16 cellular contexts compared by ENCODE assay signal in genomic region chr12:220946-221550, GRCh38. TPM values are rescaled to one million over a fixed set of nuclear protein-coding genes. Genes with fewer than 3 reads are reported as not detected.
DNase-seq lines count a peak whose midpoint lies in the region; ATAC-seq and TF ChIP-seq lines count a peak whose summit lies in the region.
"Had no signal": no experiment of that assay in that cellular context is flagged by ENCODE, and none has a peak within 500 bp of the region (broad histone marks: within the 10 kb centered on the region; RNA-seq: fewer than 3 reads in every experiment).

No MANE protein-coding gene starts in this region.

- no peak overlapping the region for H3K9ac ChIP-seq in IMR-90 (ENCODE audit: low read depth, low read length)
- H3K9ac ChIP-seq: GM23248 had no signal

- H3K14ac ChIP-seq in IMR-90 (replicated peaks; ENCODE audit: low read depth, low read length): no peak overlapping the region

- H2BK120ac ChIP-seq in IMR-90 (ENCODE audit: low read depth, low read length): no peak overlapping the region

- no peaks in the 10 kb centered on the region for H3K9me1 ChIP-seq in IMR-90 (ENCODE audit: insufficient read depth, low read length)

- no peak for TF ChIP-seq RAD21 in IMR-90 (IDR thresholded peaks at IDR 0.05; ENCODE audit: low read length)

- H2BK15ac ChIP-seq in IMR-90 (ENCODE audit: low read depth, low read length): no peak overlapping the region

- H3K4me3 ChIP-seq in IMR-90 (ENCODE audit: insufficient read depth, low read depth, low read length) (no peak overlapping the region), osteoblast (ENCODE audit: insufficient read depth, low read length) (no peak overlapping the region)
- H3K4me3 ChIP-seq: A549, GM23248 had no signal

- H3K4me1 Mint-ChIP-seq in T-helper 17 cell: no peaks in the 10 kb centered on the region
- H3K4me1 Mint-ChIP-seq in osteocyte (ENCODE audit: unreplicated experiment): no peaks in the 10 kb centered on the region

- H4K91ac ChIP-seq in IMR-90 (ENCODE audit: insufficient read depth, low read depth, low read length): no peak overlapping the region

- H3K18ac ChIP-seq in IMR-90 (ENCODE audit: low read depth, low read length): no peak overlapping the region

- no peaks in the 10 kb centered on the region for H3K36me3 ChIP-seq in IMR-90 (ENCODE audit: control insufficient read depth, insufficient read depth, low read length)
- no peaks in the 10 kb centered on the region for H3K36me3 ChIP-seq in osteoblast (ENCODE audit: insufficient read depth, low read length)
- H3K36me3 ChIP-seq: BE2C had no signal

- H3K4me1 ChIP-seq in IMR-90 (ENCODE audit: control insufficient read depth, insufficient read depth, low read length) (no peaks in the 10 kb centered on the region), osteoblast (ENCODE audit: insufficient read depth, low read length) (no peaks in the 10 kb centered on the region)
- H3K4me1 ChIP-seq: A549, BE2C, Caco-2 had no signal

- no peak overlapping the region for H3K56ac ChIP-seq in IMR-90 (ENCODE audit: extremely low read depth, insufficient read depth, low read length)

- intact Hi-C loops in IMR-90 (cut with micrococcal nuclease): no loop called here

- TF ChIP-seq POLR2A in IMR-90 (IDR thresholded peaks at IDR 0.05; ENCODE audit: low read depth, low read length): no peak

- H3K27me3 ChIP-seq in IMR-90 (ENCODE audit: control insufficient read depth, insufficient read depth, low read length) (peaks cover 54% of the 10 kb centered on the region), osteoblast (ENCODE audit: insufficient read depth, low read length) (peaks cover 11% of the 10 kb centered on the region)
- H3K27me3 ChIP-seq: BE2C had no signal

- no peak overlapping the region for H3K4ac ChIP-seq in IMR-90 (ENCODE audit: low read depth, low read length)

- no peak overlapping the region for H2AK9ac ChIP-seq in IMR-90 (replicated peaks; ENCODE audit: low read depth, low read length, poor library complexity)

- no peaks in the 10 kb centered on the region for H3K79me2 ChIP-seq in osteoblast (ENCODE audit: insufficient read depth, low read length)

- DNase-seq in IMR-90 (no peak), T-helper 17 cell (no peak), osteoblast (ENCODE audit: insufficient read length, low spot score, missing footprints) (peak; percentile 15), NCI-H226 (no peak), osteocyte (ENCODE audit: extremely low spot score, unreplicated experiment) (no peak)
- DNase-seq: BE2C; Caco-2; CD8-positive, alpha-beta memory T cell; GM23248; H7 had no signal

- H4K20me1 ChIP-seq in IMR-90 (ENCODE audit: insufficient read depth, low read length) (no peaks in the 10 kb centered on the region), osteoblast (ENCODE audit: insufficient read depth, low read length) (no peaks in the 10 kb centered on the region)

- H2BK5ac ChIP-seq in IMR-90 (ENCODE audit: low read depth, low read length, poor library complexity, severe bottlenecking): no peak overlapping the region

- H3K27ac Mint-ChIP-seq in T-helper 17 cell (no peak overlapping the region), osteocyte (ENCODE audit: unreplicated experiment) (no peak overlapping the region)

- no peaks in the 10 kb centered on the region for H3K9me3 Mint-ChIP-seq in osteocyte (ENCODE audit: unreplicated experiment)
- H3K9me3 Mint-ChIP-seq: CD8-positive, alpha-beta memory T cell had no signal

- H3K4me3 Mint-ChIP-seq in T-helper 17 cell (peak overlapping the region; percentile 7), osteocyte (ENCODE audit: unreplicated experiment) (no peak overlapping the region)
- H3K4me3 Mint-ChIP-seq: CD8-positive, alpha-beta memory T cell had no signal

- WGBS in IMR-90 (ENCODE audit: extremely low coverage in 2 of 2, insufficient read length in 1 of 2), 2 experiments: 65% methylated on average over 2 of the region's 19 CpGs; no CpG with 5 or more reads in 1 of the 2 experiments

- CTCF ChIA-PET in IMR-90 (lab: Yijun Ruan, JAX): interaction anchor here (0.6 kb wide), 1 partner anchor 61 kb away, joined by 3 read pairs; no protein-coding TSS in a partner anchor

- H2AK5ac ChIP-seq in IMR-90 (ENCODE audit: low read depth, low read length): no peak overlapping the region

- H3K4me2 ChIP-seq in IMR-90 (ENCODE audit: low read depth, low read length) (no peak overlapping the region), osteoblast (ENCODE audit: insufficient read depth, low read length) (no peak overlapping the region)

- peak overlapping the region; percentile 11 for H2AFZ ChIP-seq in IMR-90 (replicated peaks; ENCODE audit: low read length, poor library complexity)
- no peak overlapping the region for H2AFZ ChIP-seq in osteoblast (ENCODE audit: low read length)
- H2AFZ ChIP-seq: GM23248 had no signal

- TF ChIP-seq CTCF in IMR-90 (conservative IDR thresholded peaks at IDR 0.05; ENCODE audit: low read depth, low read length) (no peak), osteoblast (IDR thresholded peaks at IDR 0.05; ENCODE audit: extremely low read depth, low read depth, low read length) (no peak), osteocyte (IDR thresholded peaks at IDR 0.05) (no peak)

- POLR2A ChIA-PET in IMR-90 (lab: Charles Lee; ENCODE audit: unreplicated experiment): no interaction called here

- H3K27me3 Mint-ChIP-seq in T-helper 17 cell (peaks cover 48% of the 10 kb centered on the region), osteocyte (ENCODE audit: unreplicated experiment) (peaks cover 40% of the 10 kb centered on the region)

- in situ Hi-C loops in IMR-90 (cut with MboI; ENCODE audit: low sequenced_read_pairs): no loop called here

- no peak overlapping the region for H2BK20ac ChIP-seq in IMR-90 (ENCODE audit: low read depth, low read length)

- H3K36me3 Mint-ChIP-seq in T-helper 17 cell (ENCODE audit: low read depth) (peaks cover 2% of the 10 kb centered on the region), osteocyte (ENCODE audit: unreplicated experiment) (no peaks in the 10 kb centered on the region)
- H3K36me3 Mint-ChIP-seq: CD8-positive, alpha-beta memory T cell had no signal

- ATAC-seq in IMR-90 (ENCODE audit: low read depth) (no peak), T-helper 17 cell (no peak), GM19023 (IDR thresholded peaks at IDR 0.05; ENCODE audit: unreplicated experiment) (no peak)

- dilution Hi-C loops in IMR-90 (cut with HindIII; ENCODE audit: low sequenced_read_pairs, unreplicated experiment): no loop called here

- H4K5ac ChIP-seq in IMR-90 (ENCODE audit: low read depth, low read length): no peak overlapping the region

- no peak overlapping the region for H3K23ac ChIP-seq in IMR-90 (ENCODE audit: low read depth, low read length)

- H3K9me3 ChIP-seq in IMR-90 (ENCODE audit: control insufficient read depth, insufficient read depth, low read length): no peaks in the 10 kb centered on the region
- no peaks in the 10 kb centered on the region for H3K9me3 ChIP-seq in T-helper 17 cell (ENCODE audit: control insufficient read depth, low read length, poor library complexity, severe bottlenecking)
- no peaks in the 10 kb centered on the region for H3K9me3 ChIP-seq in osteoblast (ENCODE audit: low read depth, low read length)
- H3K9me3 ChIP-seq: A549, BE2C, Caco-2 had no signal

- no TSS peak for BruUV-seq in IMR-90 (replicated peaks; lab: Mats Ljungman, UMichigan)

- no peaks in the 10 kb centered on the region for H3K79me1 ChIP-seq in IMR-90 (ENCODE audit: low read depth in 1 of 2, low read length in 2 of 2)

- H3K27ac ChIP-seq in IMR-90 (ENCODE audit: insufficient read depth, low read length): no peak overlapping the region
- no peak overlapping the region for H3K27ac ChIP-seq in osteoblast (ENCODE audit: low read depth, low read length)
- H3K27ac ChIP-seq: C4-2B, GM23248 had no signal

- no peak overlapping the region for H4K8ac ChIP-seq in IMR-90 (ENCODE audit: low read depth in 2 of 2, low read length in 2 of 2)

TF ChIP-seq in IMR-90, 13 proteins besides CTCF, POLR2A, EP300 and RAD21 (continues in another document):
- no peak for TF ChIP-seq BHLHE40 (IDR thresholded peaks at IDR 0.05; ENCODE audit: low read depth, low read length)
- TF ChIP-seq NFE2L2 (IDR thresholded peaks at IDR 0.05; ENCODE audit: low read depth, low read length): no peak
- no peak for TF ChIP-seq RCOR1 (IDR thresholded peaks at IDR 0.05; ENCODE audit: insufficient replicate concordance, low read length)
- TF ChIP-seq ELK1 (IDR thresholded peaks at IDR 0.05; ENCODE audit: borderline replicate concordance, low read depth, low read length): no peak
- no peak for TF ChIP-seq CHD1 (IDR thresholded peaks at IDR 0.05; ENCODE audit: low read depth, low read length)
- TF ChIP-seq MXI1 (IDR thresholded peaks at IDR 0.05; ENCODE audit: borderline replicate concordance, low read depth, low read length): no peak
- no peak for TF ChIP-seq RFX5 (IDR thresholded peaks at IDR 0.05; ENCODE audit: low read depth, low read length)

RNA-seq across cellular contexts. Expression of gene SLC6A12, which starts 7.1 kb away (rescaled TPM):
- not detected in 2 replicates for total RNA-seq in IMR-90 (2012; rRNA removed)
- polyA plus RNA-seq in IMR-90 (2012; rRNA removed): not detected in 2 replicates
- 0.01 TPM in 1 of 2 replicates, not detected in the other for polyA plus RNA-seq in IMR-90 (2012; cell fraction: cytosol; rRNA removed)
- polyA plus RNA-seq in IMR-90 (2012; cell fraction: nucleus; rRNA removed; ENCODE audit: low replicate concordance): 0.10 TPM in 1 of 2 replicates, not detected in the other
- not detected for total RNA-seq in T-helper 17 cell
- not detected in 2 replicates for total RNA-seq in osteoblast
- not detected in 2 replicates for total RNA-seq in osteocyte
- total RNA-seq: GM23248, HT1080 had no signal
- polyA plus RNA-seq: CD8-positive, alpha-beta memory T cell; GM23248 had no signal

RNA-seq across cellular contexts. Expression of gene SLC6A13, which starts 41.6 kb away (rescaled TPM):
- total RNA-seq in IMR-90 (2012; rRNA removed) (under 0.01 and 0.28 TPM in 2 replicates), T-helper 17 cell (under 1 TPM; 0.26 to 0.72 TPM), osteoblast (not detected in 2 replicates), osteocyte (0.43 TPM in 1 of 2 replicates, not detected in the other)
- 0.10 TPM in 1 of 2 replicates, not detected in the other for polyA plus RNA-seq in IMR-90 (2012; rRNA removed)
- 0.05 TPM in 1 of 2 replicates, not detected in the other for polyA plus RNA-seq in IMR-90 (2012; cell fraction: cytosol; rRNA removed)
- polyA plus RNA-seq in IMR-90 (2012; cell fraction: nucleus; rRNA removed; ENCODE audit: low replicate concordance): 0.45 and 1.1 TPM in 2 replicates
- total RNA-seq: Daoy, GM23248, H7, HT1080 had no signal
- polyA plus RNA-seq: AG04450; CD8-positive, alpha-beta memory T cell; GM23248 had no signal
